24 cellular contexts compared by ENCODE assay signal in the genomic region with DNA sequence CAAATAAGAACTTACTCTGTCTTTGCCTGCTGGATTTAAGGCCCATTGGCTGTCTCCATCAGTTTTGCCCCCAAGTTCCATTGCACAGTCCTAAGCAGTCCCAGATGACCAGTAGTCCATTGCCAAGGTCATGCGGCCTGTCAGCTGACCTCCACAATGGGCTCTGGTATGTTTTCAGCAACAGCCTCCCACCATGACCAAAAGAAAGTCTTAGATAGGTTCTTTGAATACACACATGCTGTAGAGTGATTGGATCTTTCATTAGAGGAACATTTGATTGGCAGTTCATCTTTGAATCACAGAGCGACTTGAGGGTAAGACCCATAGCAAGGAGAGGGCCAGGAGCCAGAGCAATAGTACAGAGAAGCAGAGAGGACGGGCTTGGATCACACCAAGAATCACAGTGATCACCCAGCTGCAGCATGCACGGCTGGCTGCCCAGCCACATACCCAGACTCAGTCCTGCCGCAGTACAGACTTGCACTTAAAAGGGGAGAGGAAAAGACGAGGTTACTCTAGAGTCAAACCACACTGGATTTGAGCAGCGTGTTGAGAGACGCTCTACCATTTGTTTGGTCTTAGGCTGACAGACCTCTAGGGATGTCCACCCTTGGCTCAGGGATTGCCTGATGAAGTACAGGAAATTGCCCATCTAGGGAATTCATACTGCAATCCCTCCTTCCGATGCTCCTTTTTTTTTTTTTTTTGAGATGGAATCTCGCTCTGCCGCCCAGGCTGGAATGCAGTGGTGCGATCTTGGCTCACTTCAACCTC. TPM values are rescaled to one million over a fixed set of nuclear protein-coding genes. Genes with fewer than 3 reads are reported as not detected.
"Had no signal": no experiment of that assay in that cellular context is flagged by ENCODE, and none has a peak within 500 bp of the region (broad histone marks: within the 10 kb centered on the region; RNA-seq: fewer than 3 reads in every experiment).

No MANE protein-coding gene starts in this region.

- H3K9me3 ChIP-seq: lower lobe of right lung, mucosa of descending colon, stomach, suprapubic skin, transverse colon had no signal

- H3K4me3 Mint-ChIP-seq: activated B cell treated with CpG ODN at 0.5 μM for 24 hours; activated naive CD4-positive, alpha-beta T cell treated with anti-CD3 and anti-CD28 coated beads for 36 hours; activated naive CD8-positive, alpha-beta T cell treated with anti-CD3 and anti-CD28 coated beads, Interleukin-2, amount 10 ng/mL, durations not matched to agents 7 days and 5 days; naive B cell; neural progenitor cell had no signal

- ATAC-seq: lower lobe of right lung, mucosa of descending colon had no signal

- H3K27ac ChIP-seq: epithelial cell of prostate, lower lobe of right lung, neural progenitor cell, stomach, suprapubic skin, transverse colon had no signal

- H3K27me3 ChIP-seq: neural progenitor cell, stomach, suprapubic skin, transverse colon had no signal

- H3K4me1 ChIP-seq: lower lobe of right lung, stomach had no signal

- H3K27ac Mint-ChIP-seq: activated B cell treated with CpG ODN at 0.5 μM for 24 hours; activated naive CD4-positive, alpha-beta T cell treated with anti-CD3 and anti-CD28 coated beads for 36 hours; activated naive CD8-positive, alpha-beta T cell treated with anti-CD3 and anti-CD28 coated beads, Interleukin-2, amount 10 ng/mL, durations not matched to agents 7 days and 5 days; neural progenitor cell had no signal

- H3K36me3 ChIP-seq: lower lobe of right lung, neural progenitor cell, stomach, transverse colon had no signal

- H3K36me3 Mint-ChIP-seq: activated naive CD8-positive, alpha-beta T cell treated with anti-CD3 and anti-CD28 coated beads, Interleukin-2, amount 10 ng/mL, durations not matched to agents 7 days and 5 days; naive B cell had no signal

- H3K9ac ChIP-seq: neural progenitor cell had no signal

- H3K27me3 Mint-ChIP-seq: activated B cell treated with CpG ODN at 0.5 μM for 24 hours had no signal

- DNase-seq: activated B cell treated with CpG ODN at 0.5 μM for 24 hours; activated CD4-positive, alpha-beta T cell treated with anti-CD3 and anti-CD28 coated beads for 4 hours; activated CD4-positive, alpha-beta T cell treated with anti-CD3 and anti-CD28 coated beads, Interleukin-2, amount 50 U/mL, for 48 hours; activated CD8-positive, alpha-beta memory T cell treated with anti-CD3 and anti-CD28 coated beads, Interleukin-2, amount 50 U/mL, for 48 hours; activated naive CD4-positive, alpha-beta T cell treated with anti-CD3 and anti-CD28 coated beads for 36 hours; activated naive CD8-positive, alpha-beta T cell treated with anti-CD3 and anti-CD28 coated beads, Interleukin-2, amount 10 ng/mL, durations not matched to agents 7 days and 5 days; activated T-cell treated with anti-CD3 and anti-CD28 coated beads, Interleukin-2, amount 50 U/mL, for 48 hours; amniotic stem cell; cortex of kidney; foreskin fibroblast; hippocampal formation; lower lobe of right lung; mesendoderm; mucosa of descending colon; naive B cell; stimulated activated CD4-positive, alpha-beta T cell treated with anti-CD3 and anti-CD28 coated beads, Interleukin-1b, Interleukin-23, amount 100 ng/mL, for 48 hours; stomach; T-helper 1 cell; T-helper 9 cell; transverse colon had no signal

- H3K4me3 ChIP-seq: lower lobe of right lung, mucosa of descending colon, neural progenitor cell, stomach, suprapubic skin, transverse colon had no signal

- H3K9me3 Mint-ChIP-seq: activated B cell treated with CpG ODN at 0.5 μM for 24 hours; activated naive CD4-positive, alpha-beta T cell treated with anti-CD3 and anti-CD28 coated beads for 36 hours; activated naive CD8-positive, alpha-beta T cell treated with anti-CD3 and anti-CD28 coated beads, Interleukin-2, amount 10 ng/mL, durations not matched to agents 7 days and 5 days; naive B cell; neural progenitor cell had no signal

- H3K4me1 Mint-ChIP-seq: activated B cell treated with CpG ODN at 0.5 μM for 24 hours; activated naive CD8-positive, alpha-beta T cell treated with anti-CD3 and anti-CD28 coated beads, Interleukin-2, amount 10 ng/mL, durations not matched to agents 7 days and 5 days had no signal

- H3K4me2 ChIP-seq: neural progenitor cell had no signal

RNA-seq across cellular contexts. Expression of gene CA12, which starts 53.8 kb away (rescaled TPM):
- total RNA-seq: activated B cell treated with CpG ODN at 0.5 μM for 24 hours; activated CD8-positive, alpha-beta memory T cell treated with anti-CD3 and anti-CD28 coated beads for 36 hours; activated naive CD8-positive, alpha-beta T cell treated with anti-CD3 and anti-CD28 coated beads, Interleukin-2, amount 10 ng/mL, durations not matched to agents 7 days and 5 days had no signal
